Comparison of ENCODE assay signal across 8 cellular contexts in genomic region chr13:44815507-44816074, GRCh38.
DNase-seq lines count a peak whose midpoint lies in the region; ATAC-seq and TF ChIP-seq lines count a peak whose summit lies in the region.

No MANE protein-coding gene starts in this region.

- no peak overlapping the region for H3K27ac Mint-ChIP-seq in activated CD4-positive, alpha-beta memory T cell treated with anti-CD3 and anti-CD28 coated beads for 36 hours
- H3K27ac Mint-ChIP-seq in activated CD4-positive, alpha-beta memory T cell treated with anti-CD3 and anti-CD28 coated beads, Interleukin-2, amount 10 ng/mL, durations not matched to agents 7 days and 5 days = no peak overlapping the region
- H3K27ac Mint-ChIP-seq in glutamatergic neuron (ENCODE audit: unreplicated experiment) = peak overlapping the region; percentile 36

- POLR2A ChIA-PET in activated CD4-positive, alpha-beta memory T cell treated with anti-CD3 and anti-CD28 coated beads for 36 hours (lab: Charles Lee) = no interaction called here
- POLR2A ChIA-PET in activated CD4-positive, alpha-beta memory T cell treated with anti-CD3 and anti-CD28 coated beads, Interleukin-2, amount 10 ng/mL, durations not matched to agents 7 days and 5 days (lab: Charles Lee) = no interaction called here

- H3K27me3 Mint-ChIP-seq in activated CD4-positive, alpha-beta memory T cell treated with anti-CD3 and anti-CD28 coated beads for 36 hours = peaks cover 25% of the 10 kb centered on the region
- H3K27me3 Mint-ChIP-seq in activated CD4-positive, alpha-beta memory T cell treated with anti-CD3 and anti-CD28 coated beads, Interleukin-2, amount 10 ng/mL, durations not matched to agents 7 days and 5 days = peaks cover 32% of the 10 kb centered on the region
- H3K27me3 Mint-ChIP-seq in glutamatergic neuron (ENCODE audit: unreplicated experiment) = peaks cover 1% of the 10 kb centered on the region

- H3K36me3 Mint-ChIP-seq in activated CD4-positive, alpha-beta memory T cell treated with anti-CD3 and anti-CD28 coated beads for 36 hours = no peaks in the 10 kb centered on the region
- no peaks in the 10 kb centered on the region for H3K36me3 Mint-ChIP-seq in activated CD4-positive, alpha-beta memory T cell treated with anti-CD3 and anti-CD28 coated beads, Interleukin-2, amount 10 ng/mL, durations not matched to agents 7 days and 5 days (ENCODE audit: low read depth)
- no peaks in the 10 kb centered on the region for H3K36me3 Mint-ChIP-seq in glutamatergic neuron (ENCODE audit: unreplicated experiment)

- H3K4me1 Mint-ChIP-seq in activated CD4-positive, alpha-beta memory T cell treated with anti-CD3 and anti-CD28 coated beads for 36 hours (ENCODE audit: low read depth) = peaks cover 22% of the 10 kb centered on the region
- peaks cover 16% of the 10 kb centered on the region for H3K4me1 Mint-ChIP-seq in activated CD4-positive, alpha-beta memory T cell treated with anti-CD3 and anti-CD28 coated beads, Interleukin-2, amount 10 ng/mL, durations not matched to agents 7 days and 5 days
- peaks cover 25% of the 10 kb centered on the region for H3K4me1 Mint-ChIP-seq in glutamatergic neuron (ENCODE audit: low read depth, unreplicated experiment)

- DNase-seq in activated CD4-positive, alpha-beta memory T cell treated with anti-CD3 and anti-CD28 coated beads for 36 hours = peak; percentile 62
- DNase-seq in activated CD4-positive, alpha-beta memory T cell treated with anti-CD3 and anti-CD28 coated beads, Interleukin-2, amount 10 ng/mL, durations not matched to agents 7 days and 5 days = no peak
- DNase-seq in SW 1271 (lab: John Stamatoyannopoulos, UW) (peak; percentile 40 to 76), glutamatergic neuron (no peak), DMS114 treated with DMSO at 0.1 percent for 48 hours (lab: John Stamatoyannopoulos, UW; ENCODE audit: unreplicated experiment) (no peak)
- peak; percentile 25 for DNase-seq in stimulated activated naive CD8-positive, alpha-beta T cell treated with anti-CD3 and anti-CD28 coated beads, Interleukin-15, Interleukin-2, amounts not matched to agents 100 U/mL and 50 U/mL, for 24 hours

- intact Hi-C loops in activated CD4-positive, alpha-beta memory T cell treated with anti-CD3 and anti-CD28 coated beads for 36 hours (cut with micrococcal nuclease) = loop anchor here (2.0 to 5.0 kb wide), 3 partner anchors 47 to 333 kb away; partner anchors contain the start of gene TSC22D1

- TF ChIP-seq CTCF in glutamatergic neuron (IDR thresholded peaks at IDR 0.05; ENCODE audit: partially characterized antibody, unreplicated experiment) = no peak

- ATAC-seq in stimulated activated naive CD8-positive, alpha-beta T cell treated with anti-CD3 and anti-CD28 coated beads, Interleukin-15, Interleukin-2, amounts not matched to agents 100 U/mL and 50 U/mL, for 24 hours = peak; percentile 78
- no peak for ATAC-seq in HG02840 (IDR thresholded peaks at IDR 0.05; ENCODE audit: low FRiP score, unreplicated experiment)
- ATAC-seq in GM21390 (IDR thresholded peaks at IDR 0.05; ENCODE audit: unreplicated experiment) = no peak

- CTCF ChIA-PET in activated CD4-positive, alpha-beta memory T cell treated with anti-CD3 and anti-CD28 coated beads for 36 hours (lab: Charles Lee) = interaction anchor here (1.2 kb wide), 1 partner anchor 102 kb away, joined by 4 read pairs; no protein-coding TSS in a partner anchor
- CTCF ChIA-PET in activated CD4-positive, alpha-beta memory T cell treated with anti-CD3 and anti-CD28 coated beads, Interleukin-2, amount 10 ng/mL, durations not matched to agents 7 days and 5 days (lab: Charles Lee) = no interaction called here

- no peaks in the 10 kb centered on the region for H3K9me3 Mint-ChIP-seq in activated CD4-positive, alpha-beta memory T cell treated with anti-CD3 and anti-CD28 coated beads for 36 hours
- H3K9me3 Mint-ChIP-seq in activated CD4-positive, alpha-beta memory T cell treated with anti-CD3 and anti-CD28 coated beads, Interleukin-2, amount 10 ng/mL, durations not matched to agents 7 days and 5 days = no peaks in the 10 kb centered on the region
- no peaks in the 10 kb centered on the region for H3K9me3 Mint-ChIP-seq in glutamatergic neuron (ENCODE audit: unreplicated experiment)

- no peak overlapping the region for H3K4me3 Mint-ChIP-seq in activated CD4-positive, alpha-beta memory T cell treated with anti-CD3 and anti-CD28 coated beads for 36 hours
- no peak overlapping the region for H3K4me3 Mint-ChIP-seq in activated CD4-positive, alpha-beta memory T cell treated with anti-CD3 and anti-CD28 coated beads, Interleukin-2, amount 10 ng/mL, durations not matched to agents 7 days and 5 days
- no peak overlapping the region for H3K4me3 Mint-ChIP-seq in glutamatergic neuron (ENCODE audit: unreplicated experiment)

Comparison
In these comparisons a context has a peak if more than half of its experiments do, and no peak if none do; other contexts are left out.
1. DNase-seq: peak in activated CD4-positive, alpha-beta memory T cell treated with anti-CD3 and anti-CD28 coated beads for 36 hours (single experiment), SW 1271 (2 of 2) and stimulated activated naive CD8-positive, alpha-beta T cell treated with anti-CD3 and anti-CD28 coated beads, Interleukin-15, Interleukin-2, amounts not matched to agents 100 U/mL and 50 U/mL, for 24 hours (single experiment); none in activated CD4-positive, alpha-beta memory T cell treated with anti-CD3 and anti-CD28 coated beads, Interleukin-2, amount 10 ng/mL, durations not matched to agents 7 days and 5 days (single experiment), glutamatergic neuron (single experiment) and DMS114 treated with DMSO at 0.1 percent for 48 hours (single experiment).